ENCODE assay signal across 26 cellular contexts in genomic region chr17:8593276-8593675, GRCh38. TPM values are rescaled to one million over a fixed set of nuclear protein-coding genes. Genes with fewer than 3 reads are reported as not detected.
DNase-seq lines count a peak whose midpoint lies in the region; ATAC-seq, FAIRE-seq and TF ChIP-seq lines count a peak whose summit lies in the region.
"Had no signal": no experiment of that assay in that cellular context is flagged by ENCODE, and none has a peak within 500 bp of the region (broad histone marks: within the 10 kb centered on the region; RNA-seq: fewer than 3 reads in every experiment).

No MANE protein-coding gene starts in this region.

- no peak for DNase-seq in HepG2 (ENCODE audit: low spot score)
- no peak for DNase-seq in right lobe of liver
- no peak for DNase-seq in K562 (ENCODE audit: extremely low read depth in 1 of 4, low spot score in 3 of 4)
- no peak for DNase-seq in kidney
- no peak for DNase-seq in activated CD4-positive, CD25-positive, alpha-beta regulatory T cell treated with anti-CD3 and anti-CD28 coated beads, Interleukin-2, amount 50 U/mL, for 72 hours
- no peak for DNase-seq in NCI-H1092 (lab: John Stamatoyannopoulos, UW)
- DNase-seq: ACHN; BE2C; C1 segment of cervical spinal cord; CD4-positive, alpha-beta memory T cell; CD4-positive, CD25-positive, alpha-beta regulatory T cell; CD8-positive, alpha-beta memory T cell; COR-L47; DMS 273 treated with DMSO at 0.1 percent for 48 hours; DMS153; DMS53; DMS79; DND-41; EL; GF-D8 had no signal

- H3K27ac ChIP-seq in HepG2 (ENCODE audit: extremely low read length, insufficient read depth, low read length), result no peak overlapping the region
- no peak overlapping the region for H3K27ac ChIP-seq in right lobe of liver
- H3K27ac ChIP-seq in K562 (ENCODE audit: extremely low read depth, low read depth, low read length), result no peak overlapping the region
- no peak overlapping the region for H3K27ac ChIP-seq in kidney (ENCODE audit: low read depth in 2 of 2, low read length in 2 of 2)
- H3K27ac ChIP-seq: 22Rv1, BLaER1 had no signal

- BruUV-seq in HepG2 (replicated peaks; lab: Mats Ljungman, UMichigan) (no TSS peak), K562 (replicated peaks; lab: Mats Ljungman, UMichigan) (no TSS peak)

- H4K20me1 ChIP-seq in HepG2 (ENCODE audit: insufficient read depth, low read length) (no peaks in the 10 kb centered on the region), K562 (replicated peaks; ENCODE audit: control insufficient read depth, insufficient read depth, low read length) (no peaks in the 10 kb centered on the region)

- H3K9ac ChIP-seq in HepG2 (ENCODE audit: insufficient read depth, low read depth, low read length), result no peak overlapping the region
- H3K9ac ChIP-seq in K562 (ENCODE audit: insufficient read depth in 1 of 2, low read depth in 2 of 2, low read length in 2 of 2), result no peak overlapping the region
- H3K9ac ChIP-seq in kidney (ENCODE audit: low read length in 2 of 2), result no peak overlapping the region
- H3K9ac ChIP-seq: BLaER1 had no signal

- H3K9me3 ChIP-seq in HepG2 (ENCODE audit: low read length) (no peaks in the 10 kb centered on the region), right lobe of liver (no peaks in the 10 kb centered on the region), K562 (replicated peaks; ENCODE audit: control insufficient read depth, insufficient read depth, low read depth, low read length) (no peaks in the 10 kb centered on the region), kidney (ENCODE audit: control insufficient read depth in 1 of 2, low read length in 2 of 2) (no peaks in the 10 kb centered on the region)
- H3K9me3 ChIP-seq: BE2C had no signal

- TF ChIP-seq EP300 in HepG2 (IDR thresholded peaks at IDR 0.05; ENCODE audit: low read depth in 2 of 2, low read length in 2 of 2), result no peak
- TF ChIP-seq EP300 in HepG2 (CRISPR knock-in tag; IDR thresholded peaks at IDR 0.05; ENCODE audit: borderline replicate concordance), result no peak
- TF ChIP-seq EP300 in K562 (IDR thresholded peaks at IDR 0.05; ENCODE audit: low read length), result no peak

- H3K36me3 ChIP-seq in HepG2 (replicated peaks in 1 of 2; ENCODE audit: control insufficient read depth in 1 of 2, insufficient read depth in 2 of 2, low read length in 2 of 2), result peaks cover 4 to 14% of the 10 kb centered on the region in 2 experiments; a peak in 4 of 5 replicates
- no peaks in the 10 kb centered on the region for H3K36me3 ChIP-seq in right lobe of liver
- H3K36me3 ChIP-seq in K562 (ENCODE audit: control insufficient read depth, insufficient read depth, low read length), result peaks cover 3% of the 10 kb centered on the region; the same call in 1 of the 3 replicates
- H3K36me3 ChIP-seq in kidney (ENCODE audit: control insufficient read depth in 1 of 2, insufficient read depth in 2 of 2, low read length in 2 of 2), result no peaks in the 10 kb centered on the region
- H3K36me3 ChIP-seq: BE2C had no signal

- intact Hi-C loops in HepG2 (cut with micrococcal nuclease; ENCODE audit: unreplicated experiment) (no loop called here), right lobe of liver (cut with DNase I) (no loop called here), K562 (cut with micrococcal nuclease) (no loop called here), kidney (cut with DNase I) (no loop called here)

- H3K4me2 ChIP-seq in HepG2 (ENCODE audit: low read depth, low read length) (no peak overlapping the region), K562 (ENCODE audit: insufficient read depth, low read length) (no peak overlapping the region)
- H3K4me2 ChIP-seq: BLaER1 had no signal

- H2AFZ ChIP-seq in HepG2 (ENCODE audit: low read length) (no peak overlapping the region), K562 (ENCODE audit: low read depth, low read length) (no peak overlapping the region)

- CTCF ChIA-PET in HepG2 (lab: Yijun Ruan, JAX; ENCODE audit: low intra/inter-chr PET ratio, low total read pairs), result no interaction called here
- CTCF ChIA-PET in K562 (lab: Yijun Ruan, JAX; ENCODE audit: low intra/inter-chr PET ratio), result no interaction called here

- in situ Hi-C loops in HepG2 (cut with HindIII; ENCODE audit: extremely low pct_ligation_motif_present, low pct_unique_long_range_greater_than_20kb), result no loop called here
- in situ Hi-C loops in K562 (cut with MboI), result no loop called here

- FAIRE-seq in HepG2 (lab: Jason Lieb, UNC) (no peak), G401.6 (lab: Jason Lieb, UNC) (peak; percentile 21), K562 (lab: Jason Lieb, UNC) (no peak), kidney (lab: Jason Lieb, UNC) (peak; percentile 45)
- FAIRE-seq: GM12891, GM19239 had no signal

- H3K4me1 ChIP-seq in HepG2 (ENCODE audit: insufficient read depth, low read length) (peaks cover 13% of the 10 kb centered on the region; the same call in 1 of the 2 replicates), right lobe of liver (peaks cover 0 to 13% (median 6%) of the 10 kb centered on the region in 4 donors), K562 (replicated peaks in 1 of 2; ENCODE audit: control insufficient read depth in 2 of 2, insufficient read depth in 2 of 2, low read length in 2 of 2) (no peaks in the 10 kb centered on the region; a peak in 1 of 5 replicates), kidney (ENCODE audit: control insufficient read depth in 1 of 2, insufficient read depth in 1 of 2, low read depth in 1 of 2, low read length in 2 of 2) (no peaks in the 10 kb centered on the region)
- H3K4me1 ChIP-seq: BE2C had no signal

- H3K4me3 ChIP-seq in HepG2 (replicated peaks in 1 of 3; ENCODE audit: insufficient read depth in 1 of 3, low read depth in 2 of 3, low read length in 3 of 3) (no peak overlapping the region), right lobe of liver (no peak overlapping the region), K562 (no peak overlapping the region), kidney (ENCODE audit: low read length in 2 of 2) (no peak overlapping the region)
- H3K4me3 ChIP-seq: BLaER1 had no signal

- TF ChIP-seq CTCF in HepG2 (CRISPR knock-in tag; IDR thresholded peaks at IDR 0.05), result no peak
- no peak for TF ChIP-seq CTCF in right lobe of liver (IDR thresholded peaks at IDR 0.05)
- TF ChIP-seq CTCF in K562 (IDR thresholded peaks at IDR 0.05 in 2 of 3, conservative IDR thresholded peaks at IDR 0.05 in 1 of 3; ENCODE audit: insufficient read depth in 2 of 3, low read depth in 1 of 3, low read length in 3 of 3), result no peak
- TF ChIP-seq CTCF in kidney (IDR thresholded peaks at IDR 0.05; ENCODE audit: borderline replicate concordance, extremely low read depth, insufficient read depth), result no peak

- H3K9me1 ChIP-seq in K562 (ENCODE audit: control insufficient read depth, insufficient read depth, low read length), result no peaks in the 10 kb centered on the region

- POLR2A ChIA-PET in HepG2 (lab: Yijun Ruan, JAX) (no interaction called here), K562 (lab: Yijun Ruan, JAX) (no interaction called here)

- no peak for ATAC-seq in HepG2
- no peak for ATAC-seq in right lobe of liver
- no peak for ATAC-seq in K562
- ATAC-seq in HG03521 (IDR thresholded peaks at IDR 0.05; ENCODE audit: unreplicated experiment), result no peak

- TF ChIP-seq POLR2A in HepG2 (IDR thresholded peaks at IDR 0.05; ENCODE audit: insufficient read depth in 1 of 2, low read depth in 2 of 2, low read length in 2 of 2), result no peak
- no peak for TF ChIP-seq POLR2A in right lobe of liver (IDR thresholded peaks at IDR 0.05)
- no peak for TF ChIP-seq POLR2A in K562 (conservative IDR thresholded peaks at IDR 0.05)

- H3K27me3 ChIP-seq in HepG2 (ENCODE audit: control insufficient read depth in 1 of 2, insufficient read depth in 2 of 2, low read length in 2 of 2) (no peaks in the 10 kb centered on the region), right lobe of liver (no peaks in the 10 kb centered on the region), K562 (ENCODE audit: control insufficient read depth in 2 of 2, insufficient read depth in 2 of 2, low read length in 2 of 2) (no peaks in the 10 kb centered on the region)
- H3K27me3 ChIP-seq: BE2C, BLaER1 had no signal

- H3K79me2 ChIP-seq in HepG2 (ENCODE audit: insufficient read depth, low read length) (peaks cover 8% of the 10 kb centered on the region), K562 (ENCODE audit: control insufficient read depth, insufficient read depth, low read length) (peaks cover 24% of the 10 kb centered on the region)

- 99% methylated on average over 2 of the region's 2 CpGs for WGBS in HepG2 (ENCODE audit: low lambda C conversion rate)
- 84% methylated on average over 2 of the region's 2 CpGs for WGBS in right lobe of liver (ENCODE audit: insufficient coverage, low coverage, low lambda C conversion rate, missing lambda C conversion rate)
- 100% methylated on average over 2 of the region's 2 CpGs for WGBS in K562 (ENCODE audit: insufficient coverage, low coverage, missing lambda C conversion rate)

- TF ChIP-seq RAD21 in HepG2 (CRISPR knock-in tag; IDR thresholded peaks at IDR 0.05) (no peak), K562 (CRISPR knock-in tag; conservative IDR thresholded peaks at IDR 0.05 in 1 of 2, IDR thresholded peaks at IDR 0.05 in 1 of 2) (no peak)

RNA-seq across cellular contexts. Expression of gene MYH10, which starts 37.2 kb away (rescaled TPM):
- total RNA-seq in HepG2 (2016; rRNA removed; fragmentation: Illumina TruSeq; extraction: Trizol) (68.6 and 122 TPM in 2 replicates), right lobe of liver (10 to 100 TPM; 19.8 to 32.9 (median 24.3) TPM), K562 (2014; rRNA removed) (83.7 and 92.6 TPM in 2 replicates), K562 (2014; rRNA removed; fragmentation: Illumina TruSeq; extraction: Trizol) (41.3 and 48.4 TPM in 2 replicates), K562 (2015; rRNA removed; fragmentation: Illumina TruSeq; extraction: Trizol) (38.5 and 39.7 TPM in 2 replicates), K562 (2021) (90.1 and 95.3 TPM in 2 replicates), kidney (104 TPM)
- 7.0 and 7.2 TPM in 2 replicates for total RNA-seq in HepG2 (2016; cell fraction: cytosol; rRNA removed; fragmentation: Illumina TruSeq; extraction: Trizol; ENCODE audit: low read depth)
- total RNA-seq in HepG2 (2016; cell fraction: insoluble cytoplasmic fraction; rRNA removed; fragmentation: Illumina TruSeq; extraction: Trizol), result 66.9 and 98.1 TPM in 2 replicates
- total RNA-seq in HepG2 (2016; cell fraction: membrane; rRNA removed; fragmentation: Illumina TruSeq; extraction: Trizol), result 17.3 and 21.2 TPM in 2 replicates
- total RNA-seq in HepG2 (2016; cell fraction: nucleus; rRNA removed; fragmentation: Illumina TruSeq; extraction: Trizol), result 84.1 and 90.0 TPM in 2 replicates
- polyA plus RNA-seq in HepG2 (2011; rRNA removed) (43.4 and 44.1 TPM in 2 replicates), K562 (2011; rRNA removed) (34.6 and 38.8 TPM in 2 replicates), K562 (2014; fragmentation: Illumina TruSeq; extraction: Trizol) (59.0 and 68.9 TPM in 2 replicates), K562 (2014; fragmentation: Nextera tagmentation; extraction: Ambion mirVana) (10 to 100 TPM; 16.3 to 26.1 TPM), K562 (2014; rRNA removed) (38.7 and 39.3 TPM in 2 replicates), kidney (ENCODE audit: insufficient read depth, low read depth, low replicate concordance) (23.6 TPM)
- polyA plus RNA-seq in HepG2 (2011; cell fraction: cytosol; rRNA removed), result 31.4 and 44.1 TPM in 2 replicates
- 74.1 and 125 TPM in 2 replicates for polyA plus RNA-seq in HepG2 (2011; cell fraction: nucleus; rRNA removed)
- 35.7 and 50.5 TPM in 2 replicates for polyA plus RNA-seq in HepG2 (2012)
- 1.5 and 1.7 TPM in 2 replicates for polyA plus RNA-seq in HepG2 (2016; cell fraction: cytosol; fragmentation: Illumina TruSeq; extraction: Trizol; ENCODE audit: low read depth)
- polyA plus RNA-seq in HepG2 (2016; cell fraction: insoluble cytoplasmic fraction; fragmentation: Illumina TruSeq; extraction: Trizol; ENCODE audit: low read depth), result 46.3 and 57.7 TPM in 2 replicates
- 3.8 and 4.4 TPM in 2 replicates for polyA plus RNA-seq in HepG2 (2016; cell fraction: membrane; fragmentation: Illumina TruSeq; extraction: Trizol; ENCODE audit: low read depth)
- polyA plus RNA-seq in HepG2 (2016; cell fraction: nucleus; fragmentation: Illumina TruSeq; extraction: Trizol; ENCODE audit: insufficient read depth, low read depth), result 88.3 and 89.7 TPM in 2 replicates
- 8.2 and 85.8 TPM in 2 replicates for polyA minus RNA-seq in HepG2 (2011; rRNA and poly(A)+ RNA removed; ENCODE audit: low replicate concordance)
- polyA minus RNA-seq in HepG2 (2011; cell fraction: cytosol; rRNA and poly(A)+ RNA removed), result 60.2 and 68.5 TPM in 2 replicates
- 127 and 140 TPM in 2 replicates for polyA minus RNA-seq in HepG2 (2011; cell fraction: nucleus; rRNA and poly(A)+ RNA removed)
- total RNA-seq in K562 (2011; cell fraction: chromatin; rRNA removed; ENCODE audit: low replicate concordance), result 67.4 and 250 TPM in 2 replicates
- 31.9 and 47.6 TPM in 2 replicates for total RNA-seq in K562 (2011; cell fraction: nucleolus; rRNA removed)
- 49.3 and 53.9 TPM in 2 replicates for total RNA-seq in K562 (2011; cell fraction: nucleoplasm; rRNA removed)
- polyA plus RNA-seq in K562 (2011; cell fraction: cytosol; rRNA removed), result 27.1 and 27.6 TPM in 2 replicates
- 41.9 and 53.7 TPM in 2 replicates for polyA plus RNA-seq in K562 (2011; cell fraction: nucleus; rRNA removed)
- 35.6 and 48.6 TPM in 2 replicates for polyA plus RNA-seq in K562 (2012)
- 95.5 and 107 TPM in 2 replicates for polyA minus RNA-seq in K562 (2011; rRNA and poly(A)+ RNA removed)
- 77.2 and 89.1 TPM in 2 replicates for polyA minus RNA-seq in K562 (2011; cell fraction: cytosol; rRNA and poly(A)+ RNA removed)
- 28.9 and 59.1 TPM in 2 replicates for polyA minus RNA-seq in K562 (2011; cell fraction: nucleus; rRNA and poly(A)+ RNA removed)

Comparison
In these comparisons a context has a peak if more than half of its experiments do, and no peak if none do; other contexts are left out.
1. Of the 241 proteins assayed by ChIP-seq in both HepG2 and K562: peak only in HepG2: MAFF; only in K562: none; in both: none; in neither: 239; mixed calls (peak in some experiments, not most) for 1.